In the genomic region with DNA sequence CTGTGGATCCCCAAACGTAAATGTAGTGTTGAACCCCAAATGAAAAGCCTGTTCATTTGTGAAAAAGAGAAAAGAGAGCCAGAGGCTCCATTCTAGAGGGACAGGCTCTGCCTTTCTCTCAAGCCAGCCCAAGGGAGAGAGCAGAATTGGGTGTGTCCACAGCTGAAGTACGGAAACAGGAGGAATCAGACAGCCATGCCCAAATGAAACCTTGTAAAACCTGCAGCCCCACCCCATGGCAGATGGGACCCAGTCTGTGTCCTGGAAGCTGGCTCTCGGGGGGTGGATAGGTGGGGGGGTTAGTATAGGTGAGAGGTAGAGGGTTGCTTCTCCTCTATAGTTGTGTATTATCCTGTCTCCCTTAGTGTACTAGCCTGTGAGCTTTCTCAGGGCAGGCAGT, we compare ENCODE assay signal across 1 cellular context.
TF ChIP-seq lines count a peak whose summit lies in the region.

No MANE protein-coding gene starts in this region.

TF ChIP-seq in GM23338, 12 proteins besides CTCF, POLR2A, EP300 and RAD21 (continued from another document):
- TF ChIP-seq, protein P1, sequence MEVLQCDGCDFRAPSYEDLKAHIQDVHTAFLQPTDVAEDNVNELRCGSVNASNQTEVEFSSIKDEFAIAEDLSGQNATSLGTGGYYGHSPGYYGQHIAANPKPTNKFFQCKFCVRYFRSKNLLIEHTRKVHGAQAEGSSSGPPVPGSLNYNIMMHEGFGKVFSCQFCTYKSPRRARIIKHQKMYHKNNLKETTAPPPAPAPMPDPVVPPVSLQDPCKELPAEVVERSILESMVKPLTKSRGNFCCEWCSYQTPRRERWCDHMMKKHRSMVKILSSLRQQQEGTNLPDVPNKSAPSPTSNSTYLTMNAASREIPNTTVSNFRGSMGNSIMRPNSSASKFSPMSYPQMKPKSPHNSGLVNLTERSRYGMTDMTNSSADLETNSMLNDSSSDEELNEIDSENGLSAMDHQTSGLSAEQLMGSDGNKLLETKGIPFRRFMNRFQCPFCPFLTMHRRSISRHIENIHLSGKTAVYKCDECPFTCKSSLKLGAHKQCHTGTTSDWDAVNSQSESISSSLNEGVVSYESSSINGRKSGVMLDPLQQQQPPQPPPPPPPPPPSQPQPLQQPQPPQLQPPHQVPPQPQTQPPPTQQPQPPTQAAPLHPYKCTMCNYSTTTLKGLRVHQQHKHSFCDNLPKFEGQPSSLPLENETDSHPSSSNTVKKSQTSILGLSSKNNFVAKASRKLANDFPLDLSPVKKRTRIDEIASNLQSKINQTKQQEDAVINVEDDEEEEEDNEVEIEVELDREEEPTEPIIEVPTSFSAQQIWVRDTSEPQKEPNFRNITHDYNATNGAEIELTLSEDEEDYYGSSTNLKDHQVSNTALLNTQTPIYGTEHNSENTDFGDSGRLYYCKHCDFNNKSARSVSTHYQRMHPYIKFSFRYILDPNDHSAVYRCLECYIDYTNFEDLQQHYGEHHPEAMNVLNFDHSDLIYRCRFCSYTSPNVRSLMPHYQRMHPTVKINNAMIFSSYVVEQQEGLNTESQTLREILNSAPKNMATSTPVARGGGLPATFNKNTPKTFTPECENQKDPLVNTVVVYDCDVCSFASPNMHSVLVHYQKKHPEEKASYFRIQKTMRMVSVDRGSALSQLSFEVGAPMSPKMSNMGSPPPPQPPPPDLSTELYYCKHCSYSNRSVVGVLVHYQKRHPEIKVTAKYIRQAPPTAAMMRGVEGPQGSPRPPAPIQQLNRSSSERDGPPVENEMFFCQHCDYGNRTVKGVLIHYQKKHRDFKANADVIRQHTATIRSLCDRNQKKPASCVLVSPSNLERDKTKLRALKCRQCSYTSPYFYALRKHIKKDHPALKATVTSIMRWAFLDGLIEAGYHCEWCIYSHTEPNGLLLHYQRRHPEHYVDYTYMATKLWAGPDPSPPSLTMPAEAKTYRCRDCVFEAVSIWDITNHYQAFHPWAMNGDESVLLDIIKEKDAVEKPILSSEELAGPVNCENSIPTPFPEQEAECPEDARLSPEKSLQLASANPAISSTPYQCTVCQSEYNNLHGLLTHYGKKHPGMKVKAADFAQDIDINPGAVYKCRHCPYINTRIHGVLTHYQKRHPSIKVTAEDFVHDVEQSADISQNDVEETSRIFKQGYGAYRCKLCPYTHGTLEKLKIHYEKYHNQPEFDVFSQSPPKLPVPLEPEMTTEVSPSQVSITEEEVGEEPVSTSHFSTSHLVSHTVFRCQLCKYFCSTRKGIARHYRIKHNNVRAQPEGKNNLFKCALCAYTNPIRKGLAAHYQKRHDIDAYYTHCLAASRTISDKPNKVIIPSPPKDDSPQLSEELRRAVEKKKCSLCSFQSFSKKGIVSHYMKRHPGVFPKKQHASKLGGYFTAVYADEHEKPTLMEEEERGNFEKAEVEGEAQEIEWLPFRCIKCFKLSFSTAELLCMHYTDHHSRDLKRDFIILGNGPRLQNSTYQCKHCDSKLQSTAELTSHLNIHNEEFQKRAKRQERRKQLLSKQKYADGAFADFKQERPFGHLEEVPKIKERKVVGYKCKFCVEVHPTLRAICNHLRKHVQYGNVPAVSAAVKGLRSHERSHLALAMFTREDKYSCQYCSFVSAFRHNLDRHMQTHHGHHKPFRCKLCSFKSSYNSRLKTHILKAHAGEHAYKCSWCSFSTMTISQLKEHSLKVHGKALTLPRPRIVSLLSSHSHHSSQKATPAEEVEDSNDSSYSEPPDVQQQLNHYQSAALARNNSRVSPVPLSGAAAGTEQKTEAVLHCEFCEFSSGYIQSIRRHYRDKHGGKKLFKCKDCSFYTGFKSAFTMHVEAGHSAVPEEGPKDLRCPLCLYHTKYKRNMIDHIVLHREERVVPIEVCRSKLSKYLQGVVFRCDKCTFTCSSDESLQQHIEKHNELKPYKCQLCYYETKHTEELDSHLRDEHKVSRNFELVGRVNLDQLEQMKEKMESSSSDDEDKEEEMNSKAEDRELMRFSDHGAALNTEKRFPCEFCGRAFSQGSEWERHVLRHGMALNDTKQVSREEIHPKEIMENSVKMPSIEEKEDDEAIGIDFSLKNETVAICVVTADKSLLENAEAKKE (CRISPR knock-in tag; IDR thresholded peaks at IDR 0.05): no peak
- TF ChIP-seq ZNF331 (CRISPR knock-in tag; IDR thresholded peaks at IDR 0.05; ENCODE audit: low read depth) (no peak), NANOG (IDR thresholded peaks at IDR 0.05; ENCODE audit: borderline replicate concordance) (no peak), EZH2 (IDR thresholded peaks at IDR 0.05; ENCODE audit: low read depth, unreplicated experiment) (no peak), POLR2AphosphoS5 (IDR thresholded peaks at IDR 0.05; ENCODE audit: low read depth) (no peak), CREB1 (CRISPR knock-in tag; IDR thresholded peaks at IDR 0.05; ENCODE audit: low read depth) (no peak), ZNF114 (CRISPR knock-in tag; IDR thresholded peaks at IDR 0.05) (no peak)
- TF ChIP-seq, protein P2, sequence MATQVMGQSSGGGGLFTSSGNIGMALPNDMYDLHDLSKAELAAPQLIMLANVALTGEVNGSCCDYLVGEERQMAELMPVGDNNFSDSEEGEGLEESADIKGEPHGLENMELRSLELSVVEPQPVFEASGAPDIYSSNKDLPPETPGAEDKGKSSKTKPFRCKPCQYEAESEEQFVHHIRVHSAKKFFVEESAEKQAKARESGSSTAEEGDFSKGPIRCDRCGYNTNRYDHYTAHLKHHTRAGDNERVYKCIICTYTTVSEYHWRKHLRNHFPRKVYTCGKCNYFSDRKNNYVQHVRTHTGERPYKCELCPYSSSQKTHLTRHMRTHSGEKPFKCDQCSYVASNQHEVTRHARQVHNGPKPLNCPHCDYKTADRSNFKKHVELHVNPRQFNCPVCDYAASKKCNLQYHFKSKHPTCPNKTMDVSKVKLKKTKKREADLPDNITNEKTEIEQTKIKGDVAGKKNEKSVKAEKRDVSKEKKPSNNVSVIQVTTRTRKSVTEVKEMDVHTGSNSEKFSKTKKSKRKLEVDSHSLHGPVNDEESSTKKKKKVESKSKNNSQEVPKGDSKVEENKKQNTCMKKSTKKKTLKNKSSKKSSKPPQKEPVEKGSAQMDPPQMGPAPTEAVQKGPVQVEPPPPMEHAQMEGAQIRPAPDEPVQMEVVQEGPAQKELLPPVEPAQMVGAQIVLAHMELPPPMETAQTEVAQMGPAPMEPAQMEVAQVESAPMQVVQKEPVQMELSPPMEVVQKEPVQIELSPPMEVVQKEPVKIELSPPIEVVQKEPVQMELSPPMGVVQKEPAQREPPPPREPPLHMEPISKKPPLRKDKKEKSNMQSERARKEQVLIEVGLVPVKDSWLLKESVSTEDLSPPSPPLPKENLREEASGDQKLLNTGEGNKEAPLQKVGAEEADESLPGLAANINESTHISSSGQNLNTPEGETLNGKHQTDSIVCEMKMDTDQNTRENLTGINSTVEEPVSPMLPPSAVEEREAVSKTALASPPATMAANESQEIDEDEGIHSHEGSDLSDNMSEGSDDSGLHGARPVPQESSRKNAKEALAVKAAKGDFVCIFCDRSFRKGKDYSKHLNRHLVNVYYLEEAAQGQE (IDR thresholded peaks at IDR 0.05; ENCODE audit: unreplicated experiment): no peak
- TF ChIP-seq, protein P3, sequence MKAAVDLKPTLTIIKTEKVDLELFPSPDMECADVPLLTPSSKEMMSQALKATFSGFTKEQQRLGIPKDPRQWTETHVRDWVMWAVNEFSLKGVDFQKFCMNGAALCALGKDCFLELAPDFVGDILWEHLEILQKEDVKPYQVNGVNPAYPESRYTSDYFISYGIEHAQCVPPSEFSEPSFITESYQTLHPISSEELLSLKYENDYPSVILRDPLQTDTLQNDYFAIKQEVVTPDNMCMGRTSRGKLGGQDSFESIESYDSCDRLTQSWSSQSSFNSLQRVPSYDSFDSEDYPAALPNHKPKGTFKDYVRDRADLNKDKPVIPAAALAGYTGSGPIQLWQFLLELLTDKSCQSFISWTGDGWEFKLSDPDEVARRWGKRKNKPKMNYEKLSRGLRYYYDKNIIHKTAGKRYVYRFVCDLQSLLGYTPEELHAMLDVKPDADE (IDR thresholded peaks at IDR 0.05): no peak
